8 cellular contexts compared by ENCODE assay signal in the genomic region with DNA sequence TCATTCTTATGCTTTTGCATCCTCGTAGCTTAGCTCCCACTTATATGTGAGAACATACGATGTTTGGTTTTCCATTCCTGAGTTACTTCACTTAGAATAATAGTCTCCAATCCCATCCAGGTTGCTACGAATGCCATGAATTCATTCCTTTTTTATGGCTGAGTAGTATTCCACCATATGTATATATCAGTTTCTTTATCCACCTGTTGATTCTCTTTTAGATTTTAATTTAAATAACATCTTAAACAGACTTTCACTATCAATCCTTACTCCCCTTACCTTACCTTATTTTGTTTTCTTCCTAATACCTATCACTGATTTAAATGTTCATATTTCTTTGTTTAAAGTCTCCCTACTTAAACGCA. TPM values are rescaled to one million over a fixed set of nuclear protein-coding genes. Genes with fewer than 3 reads are reported as not detected.
DNase-seq lines count a peak whose midpoint lies in the region; ATAC-seq and TF ChIP-seq lines count a peak whose summit lies in the region.

No MANE protein-coding gene starts in this region.

- peak overlapping the region; percentile 80 for H3K4me3 Mint-ChIP-seq in T-helper 1 cell treated with Interleukin-12 subunit alpha and Interleukin-12 subunit beta and Interleukin-4 antibody, amounts not matched to agents 30 μg/mL and 1 μg/mL, for 36 hours
- peak overlapping the region; percentile 88 for H3K4me3 Mint-ChIP-seq in activated T-helper 17 cell treated with anti-CD3 and anti-CD28 coated beads, Interleukin-2, amount 50 U/mL, for 72 hours

- H3K36me3 ChIP-seq in iPS-18a (ENCODE audit: control insufficient read depth, low read depth, low read length): no peaks in the 10 kb centered on the region
- peaks cover 0 to 2% (median 0%) of the 10 kb centered on the region in 4 donors for H3K36me3 ChIP-seq in stomach

- peaks cover 3% of the 10 kb centered on the region for H3K9me3 Mint-ChIP-seq in T-helper 1 cell treated with Interleukin-12 subunit alpha and Interleukin-12 subunit beta and Interleukin-4 antibody, amounts not matched to agents 30 μg/mL and 1 μg/mL, for 36 hours
- H3K9me3 Mint-ChIP-seq in activated T-helper 17 cell treated with anti-CD3 and anti-CD28 coated beads, Interleukin-2, amount 50 U/mL, for 72 hours: no peaks in the 10 kb centered on the region

- no peak for ATAC-seq in activated T-helper 17 cell treated with anti-CD3 and anti-CD28 coated beads, Interleukin-2, amount 50 U/mL, for 72 hours (replicated peaks)
- ATAC-seq in GM21723 (IDR thresholded peaks at IDR 0.05; ENCODE audit: unreplicated experiment): no peak

- intact Hi-C loops in stomach (cut with DNase I; ENCODE audit: low total_unique reads): no loop called here

- H3K36me3 Mint-ChIP-seq in T-helper 1 cell treated with Interleukin-12 subunit alpha and Interleukin-12 subunit beta and Interleukin-4 antibody, amounts not matched to agents 30 μg/mL and 1 μg/mL, for 36 hours (ENCODE audit: low read depth): peaks cover 13% of the 10 kb centered on the region
- no peaks in the 10 kb centered on the region for H3K36me3 Mint-ChIP-seq in activated T-helper 17 cell treated with anti-CD3 and anti-CD28 coated beads, Interleukin-2, amount 50 U/mL, for 72 hours (ENCODE audit: low read depth)

- H3K9ac ChIP-seq in iPS-18a (ENCODE audit: low read length): peak overlapping the region; percentile 78

- WGBS in stomach, 5 donors: 66 to 71% (median 70%) methylated on average over 4 of the region's 4 CpGs

- H3K4me1 Mint-ChIP-seq in T-helper 1 cell treated with Interleukin-12 subunit alpha and Interleukin-12 subunit beta and Interleukin-4 antibody, amounts not matched to agents 30 μg/mL and 1 μg/mL, for 36 hours (ENCODE audit: low read depth): peaks cover 20% of the 10 kb centered on the region
- peaks cover 14% of the 10 kb centered on the region for H3K4me1 Mint-ChIP-seq in activated T-helper 17 cell treated with anti-CD3 and anti-CD28 coated beads, Interleukin-2, amount 50 U/mL, for 72 hours

- no peaks in the 10 kb centered on the region for H3K27me3 ChIP-seq in iPS-18a (ENCODE audit: control insufficient read depth, insufficient read depth, low read length)
- no peaks in the 10 kb centered on the region for H3K27me3 ChIP-seq in stomach

- H3K27me3 Mint-ChIP-seq in T-helper 1 cell treated with Interleukin-12 subunit alpha and Interleukin-12 subunit beta and Interleukin-4 antibody, amounts not matched to agents 30 μg/mL and 1 μg/mL, for 36 hours (ENCODE audit: low read depth): peaks cover 34% of the 10 kb centered on the region
- H3K27me3 Mint-ChIP-seq in activated T-helper 17 cell treated with anti-CD3 and anti-CD28 coated beads, Interleukin-2, amount 50 U/mL, for 72 hours: no peaks in the 10 kb centered on the region

- peak overlapping the region; percentile 31 for H3K27ac Mint-ChIP-seq in T-helper 1 cell treated with Interleukin-12 subunit alpha and Interleukin-12 subunit beta and Interleukin-4 antibody, amounts not matched to agents 30 μg/mL and 1 μg/mL, for 36 hours
- peak overlapping the region; percentile 84 for H3K27ac Mint-ChIP-seq in activated T-helper 17 cell treated with anti-CD3 and anti-CD28 coated beads, Interleukin-2, amount 50 U/mL, for 72 hours

- H3K4me1 ChIP-seq in iPS-18a (ENCODE audit: control insufficient read depth, low read depth, low read length): peaks cover 12% of the 10 kb centered on the region
- peaks cover 12 to 38% (median 27%) of the 10 kb centered on the region in 4 donors for H3K4me1 ChIP-seq in stomach

- no peak overlapping the region for H3K27ac ChIP-seq in iPS-18a (ENCODE audit: low read length)
- H3K27ac ChIP-seq in stomach: peak overlapping the region in 3 of 5 donors; percentile 85 to 93 (median 92)

- peak overlapping the region; percentile 85 for H3K4me3 ChIP-seq in iPS-18a (ENCODE audit: low read length)
- peak overlapping the region; percentile 86 to 99 (median 94) for H3K4me3 ChIP-seq in stomach

- TF ChIP-seq EP300 in stomach (IDR thresholded peaks at IDR 0.05): no peak

- TF ChIP-seq POLR2A in stomach (IDR thresholded peaks at IDR 0.05): no peak

- no peak for TF ChIP-seq CTCF in stomach (IDR thresholded peaks at IDR 0.05)

- H3K9me3 ChIP-seq in iPS-18a (ENCODE audit: control insufficient read depth, low read depth, low read length): no peaks in the 10 kb centered on the region
- H3K9me3 ChIP-seq in stomach: no peaks in the 10 kb centered on the region

- DNase-seq in T-helper 1 cell (no peak), stomach (no peak), DMS114 treated with DMSO at 0.1 percent for 48 hours (lab: John Stamatoyannopoulos, UW; ENCODE audit: unreplicated experiment) (no peak), GM03348 (ENCODE audit: low spot score) (no peak)

RNA-seq across cellular contexts. Expression of gene FBXW8, which starts 0.5 kb away (rescaled TPM):
- total RNA-seq in activated T-helper 17 cell treated with anti-CD3 and anti-CD28 coated beads, Interleukin-2, amount 50 U/mL, for 72 hours: 1 to 10 TPM; 2.4 to 8.8 TPM
- total RNA-seq in stomach: 10 to 100 TPM in 3 of 5 donors, 1 to 10 TPM in 2; 4.1 to 28.7 (median 19.6) TPM
- polyA plus RNA-seq in stomach: 1 to 10 TPM; 3.2 to 4.1 (median 3.3) TPM

RNA-seq across cellular contexts. Expression of gene HRK, which starts 29.0 kb away (rescaled TPM):
- not detected for total RNA-seq in activated T-helper 17 cell treated with anti-CD3 and anti-CD28 coated beads, Interleukin-2, amount 50 U/mL, for 72 hours
- total RNA-seq in stomach: under 1 TPM in 1 of 5 donors, not detected in 4; 0.18 TPM
- under 1 TPM in 2 of 3 donors, not detected in 1; 0.06 to 0.25 TPM for polyA plus RNA-seq in stomach
